In the genomic region with DNA sequence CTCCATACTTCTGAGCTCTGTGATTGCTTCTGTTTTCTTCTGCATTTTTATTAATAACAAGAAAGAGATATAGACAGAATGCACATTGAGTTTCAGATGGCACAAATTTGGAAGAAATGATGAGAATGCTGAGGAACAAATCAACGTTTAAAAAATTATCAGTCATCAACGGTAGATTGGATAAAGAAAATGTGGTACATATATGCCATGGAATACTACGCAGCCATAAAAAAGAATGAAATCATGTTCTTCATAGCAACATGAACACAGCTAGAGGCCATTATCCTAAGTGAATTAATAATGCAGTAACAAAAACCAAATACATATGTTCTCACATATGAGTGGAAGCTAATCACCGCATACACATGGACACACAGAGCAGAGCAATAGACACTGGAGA, we compare ENCODE assay signal across 7 cellular contexts.
"Had no signal": no experiment of that assay in that cellular context is flagged by ENCODE, and none has a peak within 500 bp of the region (broad histone marks: within the 10 kb centered on the region; RNA-seq: fewer than 3 reads in every experiment).

No MANE protein-coding gene starts in this region.

- H3K27ac ChIP-seq: GM23248, HL-60 had no signal

- DNase-seq: GM23248, H9, HCEC 1CT, HFFc6, KG1 had no signal

- H3K9ac ChIP-seq: GM23248 had no signal

- FAIRE-seq: HepG2 had no signal

- H2AFZ ChIP-seq: GM23248 had no signal

- H3K4me3 ChIP-seq: GM23248 had no signal
